28 cellular contexts compared by ENCODE assay signal in the genomic region with DNA sequence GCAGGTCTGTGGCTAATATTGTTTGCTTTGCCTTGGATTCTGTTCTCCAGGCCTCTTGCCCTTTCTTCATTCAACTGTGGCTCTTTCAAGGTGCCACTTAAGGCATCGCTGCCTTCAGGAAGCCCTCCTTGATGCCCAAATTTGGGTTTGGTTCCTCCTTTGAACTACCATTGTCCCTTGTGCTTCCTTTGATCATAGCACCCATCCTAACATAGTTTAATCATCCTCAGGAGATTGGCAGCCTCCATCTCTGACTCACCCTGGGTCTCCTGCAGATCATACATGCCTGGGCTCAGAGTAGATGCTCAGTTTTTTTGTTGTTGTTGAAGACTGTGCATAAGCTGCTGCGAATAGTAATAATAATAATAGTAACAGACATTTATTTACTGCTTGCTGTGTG. TPM values are rescaled to one million over a fixed set of nuclear protein-coding genes. Genes with fewer than 3 reads are reported as not detected.
A peak's percentile ranks its signal among the peaks of the same experiment; 100 is the strongest.
DNase-seq lines count a peak whose midpoint lies in the region; ATAC-seq, FAIRE-seq and TF ChIP-seq lines count a peak whose summit lies in the region.
"Had no signal": no experiment of that assay in that cellular context is flagged by ENCODE, and none has a peak within 500 bp of the region (broad histone marks: within the 10 kb centered on the region; RNA-seq: fewer than 3 reads in every experiment).

No MANE protein-coding gene starts in this region.

- H3K9me3 ChIP-seq in SK-N-SH (no peaks in the 10 kb centered on the region), osteoblast (ENCODE audit: low read depth, low read length) (no peaks in the 10 kb centered on the region)
- H3K9me3 ChIP-seq: esophagus squamous epithelium, lower lobe of right lung, pancreas had no signal

- H3F3A ChIP-seq in SK-N-SH (replicated peaks; ENCODE audit: insufficient read depth), result peaks cover 5% of the 10 kb centered on the region

- H2AFZ ChIP-seq in SK-N-SH (ENCODE audit: low read depth) (no peak overlapping the region), osteoblast (ENCODE audit: low read length) (no peak overlapping the region)

- H3K4me2 ChIP-seq in SK-N-SH (no peak overlapping the region), osteoblast (ENCODE audit: insufficient read depth, low read length) (no peak overlapping the region)

- TF ChIP-seq EP300 in SK-N-SH (IDR thresholded peaks at IDR 0.05; ENCODE audit: borderline replicate concordance in 1 of 2, low read depth in 1 of 2, low read length in 1 of 2), result no peak

- no peak for FAIRE-seq in bronchial epithelial cell (lab: Jason Lieb, UNC)
- FAIRE-seq: H54, HTR-8/SVneo, kidney, pancreas had no signal

- no peaks in the 10 kb centered on the region for H3K27me3 ChIP-seq in SK-N-SH (ENCODE audit: insufficient read depth)
- H3K27me3 ChIP-seq in bronchial epithelial cell (ENCODE audit: control insufficient read depth, insufficient read depth, low read length), result peaks cover 1% of the 10 kb centered on the region
- H3K27me3 ChIP-seq in osteoblast (ENCODE audit: insufficient read depth, low read length), result peaks cover 20% of the 10 kb centered on the region
- H3K27me3 ChIP-seq: pancreas had no signal

- TF ChIP-seq RAD21 in SK-N-SH (IDR thresholded peaks at IDR 0.05; ENCODE audit: low read length), result no peak

- H3K9me2 ChIP-seq in SK-N-SH, result no peaks in the 10 kb centered on the region

- H3K4me3 ChIP-seq in SK-N-SH (ENCODE audit: low read depth in 2 of 2, low read length in 1 of 2) (no peak overlapping the region), bronchial epithelial cell (ENCODE audit: low read depth, low read length) (no peak overlapping the region), osteoblast (ENCODE audit: insufficient read depth, low read length) (no peak overlapping the region)
- H3K4me3 ChIP-seq: esophagus squamous epithelium, lower lobe of right lung, pancreas, tibial nerve had no signal

- H3K79me2 ChIP-seq in SK-N-SH (ENCODE audit: insufficient read depth) (no peaks in the 10 kb centered on the region), osteoblast (ENCODE audit: insufficient read depth, low read length) (no peaks in the 10 kb centered on the region)

- TF ChIP-seq CTCF in SK-N-SH (IDR thresholded peaks at IDR 0.05) (no peak), bronchial epithelial cell (IDR thresholded peaks at IDR 0.05; ENCODE audit: insufficient read depth, low read length, severe bottlenecking) (no peak), osteoblast (IDR thresholded peaks at IDR 0.05; ENCODE audit: extremely low read depth, low read depth, low read length) (no peak)

- POLR2A ChIA-PET in SK-N-SH (lab: Yijun Ruan, JAX), result no interaction called here

- CTCF ChIA-PET in SK-N-SH (lab: Yijun Ruan, JAX), result interaction anchor here (1.9 kb wide), 1 partner anchor 372 kb away, joined by 5 read pairs; no protein-coding TSS in a partner anchor

- no peaks in the 10 kb centered on the region for H4K20me1 ChIP-seq in SK-N-SH (ENCODE audit: insufficient read depth)
- H4K20me1 ChIP-seq in osteoblast (ENCODE audit: insufficient read depth, low read length), result no peaks in the 10 kb centered on the region

- H3K27ac ChIP-seq in SK-N-SH (ENCODE audit: low read depth in 2 of 2, low read length in 1 of 2) (no peak overlapping the region), osteoblast (ENCODE audit: low read depth, low read length) (no peak overlapping the region), substantia nigra (ENCODE audit: low read depth, low read length, poor library complexity, severe bottlenecking) (no peak overlapping the region)
- H3K27ac ChIP-seq: esophagus squamous epithelium, lower lobe of right lung, pancreas, tibial nerve had no signal

- ATAC-seq in SK-N-SH treated with all-trans-retinoic acid at 6 μM for 48 hours, result no peak
- no peak for ATAC-seq in HG03135 (IDR thresholded peaks at IDR 0.05; ENCODE audit: unreplicated experiment)
- ATAC-seq: lower lobe of right lung, Panc1, pancreas, right cardiac atrium had no signal

- DNase-seq in SK-N-SH, result no peak
- DNase-seq in MV-4-11 (lab: John Stamatoyannopoulos, UW), result peak; percentile 12
- DNase-seq in bronchial epithelial cell (ENCODE audit: low read depth), result peak; percentile 57
- peak; percentile 93 for DNase-seq in osteoblast (ENCODE audit: insufficient read length, low spot score, missing footprints)
- no peak for DNase-seq in substantia nigra (lab: John Stamatoyannopoulos, UW)
- no peak for DNase-seq in SW480 (ENCODE audit: low spot score)
- DNase-seq: activated naive CD8-positive, alpha-beta T cell treated with anti-CD3 and anti-CD28 coated beads for 36 hours; activated T-cell treated with anti-CD3 and anti-CD28 coated beads for 4 hours; aorta; caudate nucleus; CD4-positive, alpha-beta memory T cell; esophagus squamous epithelium; KG1; kidney; lower lobe of right lung; NCI-H1092; NCI-H187 treated with DMSO at 0.1 percent for 48 hours; NCI-H2171 treated with DMSO at 0.1 percent for 48 hours; NCI-H524 treated with DMSO at 0.1 percent for 48 hours; nephron progenitor cell; pancreas; right cardiac atrium had no signal

- WGBS in SK-N-SH (ENCODE audit: low lambda C conversion rate), result 80% methylated on average over 2 of the region's 2 CpGs

- H3K36me3 ChIP-seq in SK-N-SH (replicated peaks in 1 of 2; ENCODE audit: control insufficient read depth in 1 of 2, insufficient read depth in 2 of 2, low read length in 1 of 2) (no peaks in the 10 kb centered on the region), bronchial epithelial cell (ENCODE audit: control insufficient read depth, insufficient read depth, low read length) (no peaks in the 10 kb centered on the region), osteoblast (ENCODE audit: insufficient read depth, low read length) (no peaks in the 10 kb centered on the region)
- H3K36me3 ChIP-seq: esophagus squamous epithelium, lower lobe of right lung, pancreas, tibial nerve had no signal

- peaks cover 0 to 27% of the 10 kb centered on the region in 2 experiments; a peak in 1 of 4 replicates for H3K4me1 ChIP-seq in SK-N-SH (ENCODE audit: control insufficient read depth in 1 of 2, insufficient read depth in 2 of 2, low read depth in 1 of 2, low read length in 1 of 2)
- H3K4me1 ChIP-seq in osteoblast (ENCODE audit: insufficient read depth, low read length), result no peaks in the 10 kb centered on the region
- H3K4me1 ChIP-seq: pancreas had no signal

- no peak overlapping the region for H3K9ac ChIP-seq in SK-N-SH

TF ChIP-seq in SK-N-SH, 30 proteins besides CTCF, POLR2A, EP300 and RAD21:
- TF ChIP-seq TCF12 (IDR thresholded peaks at IDR 0.05), result no peak
- TF ChIP-seq, protein P1, sequence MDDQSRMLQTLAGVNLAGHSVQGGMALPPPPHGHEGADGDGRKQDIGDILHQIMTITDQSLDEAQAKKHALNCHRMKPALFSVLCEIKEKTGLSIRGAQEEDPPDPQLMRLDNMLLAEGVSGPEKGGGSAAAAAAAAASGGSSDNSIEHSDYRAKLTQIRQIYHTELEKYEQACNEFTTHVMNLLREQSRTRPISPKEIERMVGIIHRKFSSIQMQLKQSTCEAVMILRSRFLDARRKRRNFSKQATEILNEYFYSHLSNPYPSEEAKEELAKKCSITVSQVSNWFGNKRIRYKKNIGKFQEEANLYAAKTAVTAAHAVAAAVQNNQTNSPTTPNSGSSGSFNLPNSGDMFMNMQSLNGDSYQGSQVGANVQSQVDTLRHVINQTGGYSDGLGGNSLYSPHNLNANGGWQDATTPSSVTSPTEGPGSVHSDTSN (IDR thresholded peaks at IDR 0.05), result peak; percentile 25; the same call in 1 of the 2 replicates
- TF ChIP-seq FOXM1 (IDR thresholded peaks at IDR 0.05; ENCODE audit: low read depth), result no peak

TF ChIP-seq in SK-N-SH treated with all-trans-retinoic acid at 6 μM for 48 hours, 23 proteins besides CTCF, POLR2A, EP300 and RAD21:
- TF ChIP-seq ISL1 (CRISPR knock-in tag; IDR thresholded peaks at IDR 0.05) (no peak), ZFP3 (CRISPR knock-in tag; IDR thresholded peaks at IDR 0.05) (no peak), BACH2 (CRISPR knock-in tag; IDR thresholded peaks at IDR 0.05; ENCODE audit: borderline replicate concordance) (no peak), TCF4 (CRISPR knock-in tag; IDR thresholded peaks at IDR 0.05; ENCODE audit: borderline replicate concordance) (no peak)
- TF ChIP-seq, protein P2, sequence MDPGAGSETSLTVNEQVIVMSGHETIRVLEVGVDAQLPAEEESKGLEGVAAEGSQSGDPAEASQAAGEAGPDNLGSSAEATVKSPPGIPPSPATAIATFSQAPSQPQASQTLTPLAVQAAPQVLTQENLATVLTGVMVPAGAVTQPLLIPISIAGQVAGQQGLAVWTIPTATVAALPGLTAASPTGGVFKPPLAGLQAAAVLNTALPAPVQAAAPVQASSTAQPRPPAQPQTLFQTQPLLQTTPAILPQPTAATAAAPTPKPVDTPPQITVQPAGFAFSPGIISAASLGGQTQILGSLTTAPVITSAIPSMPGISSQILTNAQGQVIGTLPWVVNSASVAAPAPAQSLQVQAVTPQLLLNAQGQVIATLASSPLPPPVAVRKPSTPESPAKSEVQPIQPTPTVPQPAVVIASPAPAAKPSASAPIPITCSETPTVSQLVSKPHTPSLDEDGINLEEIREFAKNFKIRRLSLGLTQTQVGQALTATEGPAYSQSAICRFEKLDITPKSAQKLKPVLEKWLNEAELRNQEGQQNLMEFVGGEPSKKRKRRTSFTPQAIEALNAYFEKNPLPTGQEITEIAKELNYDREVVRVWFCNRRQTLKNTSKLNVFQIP (CRISPR knock-in tag; IDR thresholded peaks at IDR 0.05; ENCODE audit: borderline replicate concordance, low read depth), result no peak
TF ChIP-seq in SK-N-SH treated with all-trans-retinoic acid at 6 μM for 48 hours: peak in this region for 0.

RNA-seq across cellular contexts. Expression of a gene that starts 54.4 kb away (rescaled TPM):
- 6.9 and 7.2 TPM in 2 replicates for polyA plus RNA-seq in SK-N-SH (2012; rRNA removed)
- 2.2 and 3.3 TPM in 2 replicates for polyA plus RNA-seq in SK-N-SH (2012; cell fraction: cytosol; rRNA removed)
- 18.0 and 20.4 TPM in 2 replicates for polyA plus RNA-seq in SK-N-SH (2012; cell fraction: nucleus; rRNA removed)
- 3.4 and 6.0 TPM in 2 replicates for total RNA-seq in bronchial epithelial cell
- total RNA-seq in osteoblast, result 2.9 and 3.8 TPM in 2 replicates
- polyA plus RNA-seq: CD4-positive, alpha-beta memory T cell had no signal

Comparison
In these comparisons a context has a peak if more than half of its experiments do, and no peak if none do; other contexts are left out.
1. DNase-seq: peak in MV-4-11 (single experiment), bronchial epithelial cell (single experiment) and osteoblast (single experiment); none in SK-N-SH (single experiment), substantia nigra (0 of 49) and SW480 (single experiment).